Comparison of ENCODE assay signal across 9 cellular contexts in genomic region chr4:146029939-146030710, GRCh38.
DNase-seq lines count a peak whose midpoint lies in the region; ATAC-seq and TF ChIP-seq lines count a peak whose summit lies in the region.
"Had no signal": no experiment of that assay in that cellular context is flagged by ENCODE, and none has a peak within 500 bp of the region (broad histone marks: within the 10 kb centered on the region; RNA-seq: fewer than 3 reads in every experiment).

No MANE protein-coding gene starts in this region.

- H3K9me3 ChIP-seq in hepatocyte (ENCODE audit: low read depth), result no peaks in the 10 kb centered on the region

- H3K36me3 ChIP-seq in hepatocyte (replicated peaks; ENCODE audit: insufficient read depth, low read depth), result no peaks in the 10 kb centered on the region

- no peaks in the 10 kb centered on the region for H3K36me3 Mint-ChIP-seq in activated CD8-positive, alpha-beta memory T cell treated with anti-CD3 and anti-CD28 coated beads, Interleukin-2, amount 10 ng/mL, durations not matched to agents 7 days and 5 days

- H3K4me2 ChIP-seq in hepatocyte, result peak overlapping the region; percentile 26

- WGBS in hepatocyte (ENCODE audit: low lambda C conversion rate, missing lambda C conversion rate), result 35% methylated on average over 8 of the region's 8 CpGs

- TF ChIP-seq CTCF in GM10248 (IDR thresholded peaks at IDR 0.05; ENCODE audit: control extremely low read depth, extremely low read depth, low read depth, missing control alignments), result no peak
- no peak for TF ChIP-seq CTCF in hepatocyte (IDR thresholded peaks at IDR 0.05; ENCODE audit: poor library complexity)

- H3K9me3 Mint-ChIP-seq in activated CD8-positive, alpha-beta memory T cell treated with anti-CD3 and anti-CD28 coated beads, Interleukin-2, amount 10 ng/mL, durations not matched to agents 7 days and 5 days (ENCODE audit: low read depth), result no peaks in the 10 kb centered on the region

- peaks cover 16% of the 10 kb centered on the region for H3K4me1 Mint-ChIP-seq in activated CD8-positive, alpha-beta memory T cell treated with anti-CD3 and anti-CD28 coated beads, Interleukin-2, amount 10 ng/mL, durations not matched to agents 7 days and 5 days

- H3K79me2 ChIP-seq in hepatocyte, result no peaks in the 10 kb centered on the region

- H3K4me3 ChIP-seq in hepatocyte, result no peak overlapping the region

- no peaks in the 10 kb centered on the region for H4K20me1 ChIP-seq in hepatocyte (ENCODE audit: insufficient read depth, poor library complexity, severe bottlenecking)

- peak overlapping the region; percentile 72 for H3K27ac ChIP-seq in hepatocyte

- H3K27me3 ChIP-seq in hepatocyte, result no peaks in the 10 kb centered on the region

- CTCF ChIA-PET in GM10248 (lab: Yijun Ruan, JAX), result interaction anchor here (0.7 to 3.3 kb wide), 7 partner anchors 8 to 119 kb away, joined by 3 to 16 read pairs (median 3); no protein-coding TSS in a partner anchor
- CTCF ChIA-PET in activated CD8-positive, alpha-beta memory T cell treated with anti-CD3 and anti-CD28 coated beads, Interleukin-2, amount 10 ng/mL, durations not matched to agents 7 days and 5 days (lab: Charles Lee), result no interaction called here

- peak; percentile 78 for ATAC-seq in GM19463 (IDR thresholded peaks at IDR 0.05; ENCODE audit: unreplicated experiment)
- peak; percentile 88 for ATAC-seq in HG03175 (IDR thresholded peaks at IDR 0.05; ENCODE audit: unreplicated experiment)
- no peak for ATAC-seq in activated CD8-positive, alpha-beta memory T cell treated with anti-CD3 and anti-CD28 coated beads, Interleukin-2, amount 10 ng/mL, durations not matched to agents 7 days and 5 days
- ATAC-seq: HCT116 had no signal

- H3K4me1 ChIP-seq in hepatocyte (ENCODE audit: insufficient read depth), result peaks cover 21% of the 10 kb centered on the region

- no peaks in the 10 kb centered on the region for H3K9me2 ChIP-seq in hepatocyte (replicated peaks; ENCODE audit: insufficient read depth)

- POLR2A ChIA-PET in GM10248 (lab: Yijun Ruan, JAX), result no interaction called here

- H3K27ac Mint-ChIP-seq in activated CD8-positive, alpha-beta memory T cell treated with anti-CD3 and anti-CD28 coated beads, Interleukin-2, amount 10 ng/mL, durations not matched to agents 7 days and 5 days, result no peak overlapping the region

- H3K27me3 Mint-ChIP-seq in activated CD8-positive, alpha-beta memory T cell treated with anti-CD3 and anti-CD28 coated beads, Interleukin-2, amount 10 ng/mL, durations not matched to agents 7 days and 5 days, result peaks cover 40% of the 10 kb centered on the region

- H2AFZ ChIP-seq in hepatocyte, result peak overlapping the region; percentile 6

- DNase-seq in GM10248 (ENCODE audit: extremely low spot score) (peak; percentile 56), hepatocyte (ENCODE audit: low spot score) (peak; percentile 66), NCI-H2107 treated with DMSO at 0.1 percent for 48 hours (lab: John Stamatoyannopoulos, UW; ENCODE audit: unreplicated experiment) (no peak), NCI-H345 treated with DMSO at 0.1 percent for 48 hours (lab: John Stamatoyannopoulos, UW; ENCODE audit: unreplicated experiment) (no peak)
- no peak for DNase-seq in effector CD8-positive, alpha-beta T cell (lab: John Stamatoyannopoulos, UW)
- no peak for DNase-seq in activated CD8-positive, alpha-beta memory T cell treated with anti-CD3 and anti-CD28 coated beads, Interleukin-2, amount 10 ng/mL, durations not matched to agents 7 days and 5 days

- no peak overlapping the region for H3K4me3 Mint-ChIP-seq in activated CD8-positive, alpha-beta memory T cell treated with anti-CD3 and anti-CD28 coated beads, Interleukin-2, amount 10 ng/mL, durations not matched to agents 7 days and 5 days

Comparison
In these comparisons a context has a peak if more than half of its experiments do, and no peak if none do; other contexts are left out.
1. DNase-seq: peak in GM10248 (single experiment) and hepatocyte (single experiment); none in NCI-H2107 treated with DMSO at 0.1 percent for 48 hours (single experiment), effector CD8-positive, alpha-beta T cell (single experiment), activated CD8-positive, alpha-beta memory T cell treated with anti-CD3 and anti-CD28 coated beads, Interleukin-2, amount 10 ng/mL, durations not matched to agents 7 days and 5 days (single experiment) and NCI-H345 treated with DMSO at 0.1 percent for 48 hours (single experiment).